In the genomic region with DNA sequence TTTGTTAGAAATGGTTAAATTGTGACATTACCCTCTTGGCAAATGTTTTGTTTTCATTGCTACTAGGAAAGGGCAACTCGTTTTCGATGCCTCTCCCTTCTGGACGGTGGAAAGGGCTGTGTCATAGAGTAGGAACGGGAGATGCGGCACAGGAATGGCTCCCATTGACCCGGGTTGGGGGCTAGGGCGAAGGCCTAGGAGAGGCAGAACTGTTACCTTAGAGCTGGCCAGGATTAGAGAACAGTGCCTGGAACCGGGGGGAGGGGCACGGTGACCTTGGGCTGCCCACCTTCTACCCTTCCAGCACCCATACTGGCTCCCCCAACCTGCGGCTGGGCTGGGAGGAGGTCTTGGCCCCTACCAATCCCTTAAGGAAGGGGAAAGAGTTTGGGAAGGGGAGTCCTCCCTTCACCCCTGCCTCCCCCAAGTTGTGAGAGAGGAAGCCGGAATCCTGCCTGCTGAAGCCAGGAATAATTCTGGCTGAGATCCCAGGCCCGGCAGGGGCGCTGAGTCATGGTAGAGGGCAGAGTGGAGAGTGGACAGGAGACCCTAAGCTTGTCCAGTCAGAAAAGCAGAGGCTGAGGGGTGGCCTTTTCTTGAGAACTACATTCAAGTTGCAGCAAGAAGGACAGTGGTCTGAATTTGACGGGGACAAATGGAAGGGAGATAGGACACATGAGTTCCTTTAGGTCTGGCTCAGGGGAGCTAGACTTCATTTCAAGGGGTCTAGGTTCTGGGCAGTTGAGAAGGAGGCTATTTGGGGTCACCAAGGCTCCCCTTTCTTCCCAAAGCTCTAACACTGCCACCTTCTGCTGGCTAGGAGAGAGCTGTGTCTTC, we compare ENCODE assay signal across 8 cellular contexts. TPM values are rescaled to one million over a fixed set of nuclear protein-coding genes. Genes with fewer than 3 reads are reported as not detected.
DNase-seq lines count a peak whose midpoint lies in the region; ATAC-seq and TF ChIP-seq lines count a peak whose summit lies in the region.

No MANE protein-coding gene starts in this region.

- CTCF ChIA-PET in OCI-LY7 (lab: Charles Lee; ENCODE audit: unreplicated experiment) = interaction anchor here (0.5 kb wide), 1 partner anchor 35 kb away, joined by 3 read pairs; no protein-coding TSS in a partner anchor

- peak overlapping the region; percentile 51 for H3K4me3 ChIP-seq in right cardiac atrium (ENCODE audit: low read length)
- no peak overlapping the region for H3K4me3 ChIP-seq in OCI-LY7 (ENCODE audit: low read depth, low read length, poor library complexity, severe bottlenecking)

- H3K27me3 Mint-ChIP-seq in IgD-negative memory B cell = peaks cover 14% of the 10 kb centered on the region

- H3K27me3 ChIP-seq in right cardiac atrium (ENCODE audit: control insufficient read depth, insufficient read depth) = no peaks in the 10 kb centered on the region

- WGBS in right cardiac atrium = 10% methylated on average over 14 of the region's 14 CpGs

- peak; percentile 52 to 54 for ATAC-seq in right cardiac atrium
- ATAC-seq in sciatic nerve = peak; percentile 60
- ATAC-seq in HG03565 (IDR thresholded peaks at IDR 0.05; ENCODE audit: unreplicated experiment) = no peak

- H3K27ac Mint-ChIP-seq in IgD-negative memory B cell = peak overlapping the region in 2 of 3 donors; percentile 3 to 64

- DNase-seq in C1 segment of cervical spinal cord (lab: John Stamatoyannopoulos, UW) (peak in 11 of 14 donors; percentile 42 to 88 (median 58)), anterior cingulate cortex (lab: John Stamatoyannopoulos, UW) (peak in 38 of 58 donors; percentile 13 to 82 (median 42)), right cardiac atrium (peak; percentile 87 to 93 (median 92)), sciatic nerve (ENCODE audit: low spot score) (peak; percentile 88), OCI-LY7 (ENCODE audit: low spot score) (no peak)
- DNase-seq in stimulated activated CD4-positive, alpha-beta T cell treated with anti-CD3 and anti-CD28 coated beads, Interleukin-15, amount 100 ng/mL, for 24 hours = no peak

- no peaks in the 10 kb centered on the region for H3K36me3 ChIP-seq in OCI-LY7 (ENCODE audit: insufficient read depth, low read length)

- H4K20me1 ChIP-seq in OCI-LY7 (ENCODE audit: insufficient read depth, low read length) = no peaks in the 10 kb centered on the region

- no peaks in the 10 kb centered on the region for H3K9me3 Mint-ChIP-seq in IgD-negative memory B cell

- H3K79me2 ChIP-seq in OCI-LY7 (ENCODE audit: insufficient read depth, low read depth, low read length) = no peaks in the 10 kb centered on the region

- H3K4me3 Mint-ChIP-seq in IgD-negative memory B cell = peak overlapping the region in 1 of 4 donors; percentile 28

- no peak for TF ChIP-seq CTCF in OCI-LY7 (conservative IDR thresholded peaks at IDR 0.05; ENCODE audit: low read length)

- peaks cover 1% of the 10 kb centered on the region for H3K36me3 Mint-ChIP-seq in IgD-negative memory B cell

- peaks cover 10 to 25% (median 19%) of the 10 kb centered on the region in 3 donors for H3K4me1 Mint-ChIP-seq in IgD-negative memory B cell

- no peaks in the 10 kb centered on the region for H3K9me2 ChIP-seq in OCI-LY7 (ENCODE audit: insufficient read depth, low read length)

- H3K27ac ChIP-seq in right cardiac atrium (ENCODE audit: low read length) = peak overlapping the region; percentile 100
- H3K27ac ChIP-seq in OCI-LY7 (ENCODE audit: low read depth, low read length, poor library complexity, severe bottlenecking) = no peak overlapping the region

- H3K4me1 ChIP-seq in right cardiac atrium (ENCODE audit: control insufficient read depth, insufficient read depth, low read length) = peaks cover 51% of the 10 kb centered on the region
- peaks cover 21% of the 10 kb centered on the region for H3K4me1 ChIP-seq in OCI-LY7 (ENCODE audit: insufficient read depth, low read length, poor library complexity, severe bottlenecking)

- H3K4me2 ChIP-seq in OCI-LY7 (ENCODE audit: low read length) = no peak overlapping the region

- POLR2A ChIA-PET in OCI-LY7 (lab: Charles Lee) = interaction anchor here (1.1 to 1.5 kb wide), 2 partner anchors 16 to 25 kb away, joined by 4 to 5 read pairs; no protein-coding TSS in a partner anchor

- H3K9me3 ChIP-seq in right cardiac atrium (ENCODE audit: control insufficient read depth, low read length) = no peaks in the 10 kb centered on the region
- H3K9me3 ChIP-seq in OCI-LY7 (ENCODE audit: low read length) = no peaks in the 10 kb centered on the region

- no TSS peak for BruUV-seq in OCI-LY7 (replicated peaks; lab: Mats Ljungman, UMichigan)

- H2AFZ ChIP-seq in OCI-LY7 (ENCODE audit: low read length) = no peak overlapping the region

- intact Hi-C loops in right cardiac atrium (cut with DNase I) (no loop called here), sciatic nerve (cut with DNase I) (no loop called here), OCI-LY7 (cut with micrococcal nuclease; ENCODE audit: unreplicated experiment) (loop anchor here (10.0 kb wide), 1 partner anchor 322 kb away; no protein-coding TSS in a partner anchor)

RNA-seq across cellular contexts. Expression of a gene that starts 8.2 kb away (rescaled TPM):
- polyA plus RNA-seq in IgD-negative memory B cell (5.7 TPM), right cardiac atrium (247 TPM)
- total RNA-seq in right cardiac atrium (100 to 1,000 TPM; 238 to 451 (median 281) TPM), sciatic nerve (322 TPM), OCI-LY7 (2022) (5.0 and 6.5 TPM in 2 replicates)
- 12.9 and 14.3 TPM in 2 replicates for total RNA-seq in OCI-LY7 (2014; rRNA removed; shearing (Covaris generic))

RNA-seq across cellular contexts. Expression of a gene that starts 30.6 kb away (rescaled TPM):
- 11.0 TPM for polyA plus RNA-seq in IgD-negative memory B cell
- total RNA-seq in right cardiac atrium = 1 to 10 TPM; 2.3 to 3.4 (median 2.7) TPM
- polyA plus RNA-seq in right cardiac atrium = 3.7 TPM
- 8.4 TPM for total RNA-seq in sciatic nerve
- 77.8 and 81.2 TPM in 2 replicates for total RNA-seq in OCI-LY7 (2014; rRNA removed; shearing (Covaris generic))
- total RNA-seq in OCI-LY7 (2022) = 196 and 205 TPM in 2 replicates

RNA-seq across cellular contexts. Expression of a gene that starts 40.5 kb away (rescaled TPM):
- polyA plus RNA-seq in IgD-negative memory B cell = 0.05 TPM
- under 1 TPM; 0.17 to 0.33 (median 0.19) TPM for total RNA-seq in right cardiac atrium
- 0.25 TPM for polyA plus RNA-seq in right cardiac atrium
- total RNA-seq in sciatic nerve = 1.2 TPM
- total RNA-seq in OCI-LY7 (2014; rRNA removed; shearing (Covaris generic)) = 4.5 and 5.3 TPM in 2 replicates
- 5.3 and 5.5 TPM in 2 replicates for total RNA-seq in OCI-LY7 (2022)

Comparison
In these comparisons a context has a peak if more than half of its experiments do, and no peak if none do; other contexts are left out.
1. DNase-seq: peak in C1 segment of cervical spinal cord (11 of 14), anterior cingulate cortex (38 of 58), right cardiac atrium (3 of 3) and sciatic nerve (single experiment); none in OCI-LY7 (single experiment) and stimulated activated CD4-positive, alpha-beta T cell treated with anti-CD3 and anti-CD28 coated beads, Interleukin-15, amount 100 ng/mL, for 24 hours (single experiment).
2. RNA of a gene that starts 8.2 kb away (total RNA-seq): 322 TPM in sciatic nerve (single experiment) and 238 to 451 TPM in right cardiac atrium; 5.0 to 14.3 TPM in OCI-LY7; every median in the first group is over 10 times any median in the second.